37 cellular contexts compared by ENCODE assay signal in genomic region chr1:197076585-197076984, GRCh38. TPM values are rescaled to one million over a fixed set of nuclear protein-coding genes. Genes with fewer than 3 reads are reported as not detected.
"Had no signal": no experiment of that assay in that cellular context is flagged by ENCODE, and none has a peak within 500 bp of the region (broad histone marks: within the 10 kb centered on the region; RNA-seq: fewer than 3 reads in every experiment).

No MANE protein-coding gene starts in this region.

- H3K27ac ChIP-seq: adrenal gland, body of pancreas, colonic mucosa, epithelial cell of prostate, esophagus squamous epithelium, gastroesophageal sphincter, heart right ventricle, hepatocyte, WERI-Rb-1 had no signal

- H3K4me2 ChIP-seq: hepatocyte had no signal

- H3K4me3 ChIP-seq: adrenal gland, body of pancreas, colonic mucosa, esophagus squamous epithelium, gastroesophageal sphincter, heart right ventricle, hepatocyte had no signal

- H3K4me3 Mint-ChIP-seq: activated B cell treated with CpG ODN at 0.5 μM for 24 hours; activated CD8-positive, alpha-beta T cell treated with anti-CD3 and anti-CD28 coated beads for 36 hours; activated naive CD4-positive, alpha-beta T cell treated with anti-CD3 and anti-CD28 coated beads for 36 hours; activated naive CD4-positive, alpha-beta T cell treated with anti-CD3 and anti-CD28 coated beads, Interleukin-2, amount 50 U/mL, for 24 hours; activated naive CD8-positive, alpha-beta T cell treated with anti-CD3 and anti-CD28 coated beads for 36 hours; activated naive CD8-positive, alpha-beta T cell treated with anti-CD3 and anti-CD28 coated beads, Interleukin-2, amount 50 U/mL, for 24 hours; activated T-helper 1 cell treated with anti-CD3 and anti-CD28 coated beads, Interleukin-12 subunit alpha, Interleukin-12 subunit beta, Interleukin-2, Interleukin-4 antibody, amounts not matched to agents 30 ng/mL and 10 ng/mL and 1 ng/mL, durations not matched to agents 14 hours and 24 hours and 36 hours had no signal

- DNase-seq: activated B cell treated with CpG ODN at 0.5 μM for 24 hours; activated CD4-positive, alpha-beta T cell treated with anti-CD3 and anti-CD28 coated beads for 48 hours; activated CD4-positive, alpha-beta T cell treated with anti-CD3 and anti-CD28 coated beads, Interleukin-2, amount 50 U/mL, for 1 hour; activated CD4-positive, alpha-beta T cell treated with anti-CD3 and anti-CD28 coated beads, Interleukin-2, amount 50 U/mL, for 48 hours; activated CD8-positive, alpha-beta memory T cell treated with anti-CD3 and anti-CD28 coated beads for 24 hours; activated CD8-positive, alpha-beta T cell treated with anti-CD3 and anti-CD28 coated beads for 36 hours; activated effector memory CD4-positive, alpha-beta T cell treated with anti-CD3 and anti-CD28 coated beads, Interleukin-2, amount 50 U/mL, for 16 hours; activated naive CD4-positive, alpha-beta T cell treated with anti-CD3 and anti-CD28 coated beads for 36 hours; activated naive CD8-positive, alpha-beta T cell treated with anti-CD3 and anti-CD28 coated beads for 36 hours; activated naive CD8-positive, alpha-beta T cell treated with anti-CD3 and anti-CD28 coated beads, Interleukin-2, amount 50 U/mL, for 24 hours; activated T-cell treated with anti-CD3 and anti-CD28 coated beads, Interleukin-2, amount 50 U/mL, for 1 hour; activated T-cell treated with anti-CD3 and anti-CD28 coated beads, Interleukin-2, amount 50 U/mL, for 48 hours; adrenal gland; amygdala; aorta; body of pancreas; caudate nucleus; colonic mucosa; effector CD8-positive, alpha-beta T cell; esophagus squamous epithelium; foreskin melanocyte; heart right ventricle; T1000; WERI-Rb-1 had no signal

- H3K4me1 ChIP-seq: adrenal gland, body of pancreas, colonic mucosa, esophagus squamous epithelium, gastroesophageal sphincter, heart right ventricle had no signal

- H3K36me3 Mint-ChIP-seq: activated naive CD4-positive, alpha-beta T cell treated with anti-CD3 and anti-CD28 coated beads, Interleukin-2, amount 50 U/mL, for 24 hours had no signal

- ATAC-seq: activated CD4-positive, CD25-positive, alpha-beta regulatory T cell treated with anti-CD3 and anti-CD28 coated beads, Interleukin-2, amount 50 U/mL, for 24 hours; activated CD8-positive, alpha-beta T cell treated with anti-CD3 and anti-CD28 coated beads for 36 hours; activated naive CD8-positive, alpha-beta T cell treated with anti-CD3 and anti-CD28 coated beads, Interleukin-2, amount 50 U/mL, for 24 hours; body of pancreas; gastroesophageal sphincter; heart right ventricle had no signal

- H3K79me2 ChIP-seq: hepatocyte had no signal

- H3K27me3 Mint-ChIP-seq: activated B cell treated with CpG ODN at 0.5 μM for 24 hours; activated CD8-positive, alpha-beta T cell treated with anti-CD3 and anti-CD28 coated beads for 36 hours had no signal

- H3K27ac Mint-ChIP-seq: activated B cell treated with CpG ODN at 0.5 μM for 24 hours; activated CD8-positive, alpha-beta T cell treated with anti-CD3 and anti-CD28 coated beads for 36 hours; activated naive CD4-positive, alpha-beta T cell treated with anti-CD3 and anti-CD28 coated beads for 36 hours; activated naive CD4-positive, alpha-beta T cell treated with anti-CD3 and anti-CD28 coated beads, Interleukin-2, amount 50 U/mL, for 24 hours; activated naive CD8-positive, alpha-beta T cell treated with anti-CD3 and anti-CD28 coated beads for 36 hours; activated naive CD8-positive, alpha-beta T cell treated with anti-CD3 and anti-CD28 coated beads, Interleukin-2, amount 50 U/mL, for 24 hours; activated T-helper 1 cell treated with anti-CD3 and anti-CD28 coated beads, Interleukin-12 subunit alpha, Interleukin-12 subunit beta, Interleukin-2, Interleukin-4 antibody, amounts not matched to agents 30 ng/mL and 10 ng/mL and 1 ng/mL, durations not matched to agents 14 hours and 24 hours and 36 hours; activated T-helper 2 cell treated with anti-CD3 and anti-CD28 coated beads, Interferon-gamma antibody, Interleukin-2, Interleukin-4, amounts not matched to agents 10 μg/mL and 5 μg/mL and 100 μg/mL, durations not matched to agents 14 hours and 24 hours and 36 hours had no signal

- H3K9me3 ChIP-seq: adrenal gland, colonic mucosa had no signal

- H3K36me3 ChIP-seq: adrenal gland, colonic mucosa, esophagus squamous epithelium, gastroesophageal sphincter, heart right ventricle had no signal

- H3K4me1 Mint-ChIP-seq: activated B cell treated with CpG ODN at 0.5 μM for 24 hours; activated naive CD4-positive, alpha-beta T cell treated with anti-CD3 and anti-CD28 coated beads, Interleukin-2, amount 50 U/mL, for 24 hours; activated naive CD8-positive, alpha-beta T cell treated with anti-CD3 and anti-CD28 coated beads for 36 hours; activated naive CD8-positive, alpha-beta T cell treated with anti-CD3 and anti-CD28 coated beads, Interleukin-2, amount 50 U/mL, for 24 hours had no signal

- H3K27me3 ChIP-seq: adrenal gland, body of pancreas, colonic mucosa, esophagus squamous epithelium, gastroesophageal sphincter, heart right ventricle, hepatocyte had no signal

- H2AFZ ChIP-seq: hepatocyte had no signal

RNA-seq across cellular contexts. Expression of gene F13B, which starts 9.5 kb away (rescaled TPM):
- total RNA-seq: activated B cell treated with CpG ODN at 0.5 μM for 24 hours; activated CD8-positive, alpha-beta T cell treated with anti-CD3 and anti-CD28 coated beads for 36 hours; activated naive CD4-positive, alpha-beta T cell treated with anti-CD3 and anti-CD28 coated beads for 36 hours; activated naive CD8-positive, alpha-beta T cell treated with anti-CD3 and anti-CD28 coated beads for 36 hours; activated T-helper 1 cell treated with anti-CD3 and anti-CD28 coated beads, Interleukin-12 subunit alpha, Interleukin-12 subunit beta, Interleukin-2, Interleukin-4 antibody, amounts not matched to agents 30 ng/mL and 10 ng/mL and 1 ng/mL, durations not matched to agents 14 hours and 24 hours and 36 hours; activated T-helper 2 cell treated with anti-CD3 and anti-CD28 coated beads, Interferon-gamma antibody, Interleukin-2, Interleukin-4, amounts not matched to agents 10 μg/mL and 5 μg/mL and 100 μg/mL, durations not matched to agents 14 hours and 24 hours and 36 hours; adrenal gland; aorta; body of pancreas; colonic mucosa; dermis microvascular lymphatic vessel endothelial cell; endothelial cell of umbilical vein; esophagus squamous epithelium; fibroblast of lung; fibroblast of villous mesenchyme; gastroesophageal sphincter; glomerular endothelial cell; heart right ventricle; T-helper 2 cell treated with Interferon-gamma antibody and Interleukin-4, amounts not matched to agents 100 ng/mL and 5 ng/mL, for 36 hours had no signal
